In the genomic region with DNA sequence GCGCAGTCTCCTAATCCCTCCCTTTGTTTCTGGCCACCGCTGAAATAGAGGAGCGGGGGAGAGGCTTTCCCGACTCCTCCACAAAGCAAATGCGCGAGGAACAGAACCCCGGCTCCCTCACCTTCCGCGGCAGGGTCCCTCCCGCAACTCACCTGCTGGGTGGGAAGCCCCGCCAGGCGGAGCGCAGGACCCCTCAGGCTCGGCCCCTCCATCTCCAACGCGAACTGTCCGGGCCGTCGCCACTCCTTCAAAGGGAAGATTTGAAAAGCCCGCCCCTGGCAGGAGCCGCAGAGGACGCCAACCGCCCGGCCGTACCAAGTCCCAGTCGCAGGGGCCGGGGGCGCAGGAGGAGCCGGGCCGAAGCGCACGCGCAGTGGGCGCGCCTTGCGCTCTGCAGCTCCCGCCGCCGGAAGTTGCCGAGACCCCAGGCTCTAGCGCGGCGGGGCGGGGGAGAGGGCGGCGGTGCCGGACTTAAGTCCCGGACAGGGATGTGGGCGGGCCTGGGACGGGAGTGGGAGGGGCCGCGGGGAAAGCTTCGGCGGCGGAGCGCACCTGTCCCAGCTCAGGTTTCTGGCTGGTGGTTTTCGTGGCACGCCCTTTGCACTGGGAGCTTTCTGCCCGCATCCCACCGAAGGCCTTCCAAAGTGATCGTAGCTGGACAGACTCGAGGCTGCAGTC, we compare ENCODE assay signal across 8 cellular contexts. TPM values are rescaled to one million over a fixed set of nuclear protein-coding genes. Genes with fewer than 3 reads are reported as not detected.
DNase-seq lines count a peak whose midpoint lies in the region; ATAC-seq and TF ChIP-seq lines count a peak whose summit lies in the region.

A gene with protein sequence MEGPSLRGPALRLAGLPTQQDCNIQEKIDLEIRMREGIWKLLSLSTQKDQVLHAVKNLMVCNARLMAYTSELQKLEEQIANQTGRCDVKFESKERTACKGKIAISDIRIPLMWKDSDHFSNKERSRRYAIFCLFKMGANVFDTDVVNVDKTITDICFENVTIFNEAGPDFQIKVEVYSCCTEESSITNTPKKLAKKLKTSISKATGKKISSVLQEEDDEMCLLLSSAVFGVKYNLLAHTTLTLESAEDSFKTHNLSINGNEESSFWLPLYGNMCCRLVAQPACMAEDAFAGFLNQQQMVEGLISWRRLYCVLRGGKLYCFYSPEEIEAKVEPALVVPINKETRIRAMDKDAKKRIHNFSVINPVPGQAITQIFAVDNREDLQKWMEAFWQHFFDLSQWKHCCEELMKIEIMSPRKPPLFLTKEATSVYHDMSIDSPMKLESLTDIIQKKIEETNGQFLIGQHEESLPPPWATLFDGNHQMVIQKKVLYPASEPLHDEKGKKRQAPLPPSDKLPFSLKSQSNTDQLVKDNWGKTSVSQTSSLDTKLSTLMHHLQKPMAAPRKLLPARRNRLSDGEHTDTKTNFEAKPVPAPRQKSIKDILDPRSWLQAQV (minus strand): TSS at position 446 of the 678 bp plus-strand sequence. CDS start 234 bp downstream, at position 212.

- DNase-seq in A172 (ENCODE audit: low spot score) (peak; percentile 66), NCI-H460 (ENCODE audit: extremely low read depth, low read depth) (peak; percentile 77), dorsolateral prefrontal cortex (peak; percentile 22 to 86 (median 62))
- peak; percentile 55 for DNase-seq in activated CD4-positive, alpha-beta T cell treated with anti-CD3 and anti-CD28 coated beads, Interleukin-2, amount 50 U/mL, for 24 hours (ENCODE audit: low read depth in 1 of 2, low spot score in 1 of 2)
- peak; percentile 48 for DNase-seq in stimulated activated CD4-positive, alpha-beta T cell treated with anti-CD3 and anti-CD28 coated beads, Interleukin-2, amount 100 ng/mL, for 4 hours (ENCODE audit: low read depth)

- H3K4me1 ChIP-seq in liver (ENCODE audit: control insufficient read depth in 4 of 4, insufficient read depth in 4 of 4, low read length in 3 of 4), result peaks cover 4 to 15% (median 9%) of the 10 kb centered on the region in 4 donors

- TF ChIP-seq CTCF in dorsolateral prefrontal cortex (IDR thresholded peaks at IDR 0.05 in 54 of 56, conservative IDR thresholded peaks at IDR 0.05 in 2 of 56; ENCODE audit: low read depth in 1 of 56, partially characterized antibody in 56 of 56) (peak in 4 of 56 donors; percentile 4 to 16 (median 14)), liver (IDR thresholded peaks at IDR 0.05; ENCODE audit: low read depth, low read length, missing input control) (no peak)

- no peak for TF ChIP-seq RAD21 in liver (IDR thresholded peaks at IDR 0.05)

- H3K4me3 ChIP-seq in dorsolateral prefrontal cortex (peak within 1 kb of the TSS; percentile 56 to 90 (median 77)), liver (ENCODE audit: low read depth in 1 of 3, low read length in 3 of 3) (peak within 1 kb of the TSS; percentile 56 to 85 (median 76))

- under 1% methylated on average over 62 of the region's 62 CpGs for WGBS in liver

- no peaks in the 10 kb centered on the region for H3K36me3 ChIP-seq in liver (ENCODE audit: control insufficient read depth in 4 of 4, insufficient read depth in 3 of 4, low read depth in 1 of 4, low read length in 3 of 4)

- H3K27me3 ChIP-seq in dorsolateral prefrontal cortex, result no peaks in the 10 kb centered on the region
- H3K27me3 ChIP-seq in liver (ENCODE audit: control insufficient read depth in 4 of 4, insufficient read depth in 4 of 4, low read length in 3 of 4), result no peaks in the 10 kb centered on the region

- ATAC-seq in GM18867 (IDR thresholded peaks at IDR 0.05; ENCODE audit: unreplicated experiment), result peak; percentile 74
- ATAC-seq in HG03135 (IDR thresholded peaks at IDR 0.05; ENCODE audit: unreplicated experiment), result peak; percentile 63

- peak within 1 kb of the TSS in 37 of 59 donors; percentile 1 to 80 (median 44) for H3K27ac ChIP-seq in dorsolateral prefrontal cortex
- no peak within 1 kb of the TSS for H3K27ac ChIP-seq in liver (ENCODE audit: low read depth in 1 of 2, low read length in 2 of 2)

- peak within 1 kb of the TSS in 1 of 2 donors; percentile 36 for H3K9ac ChIP-seq in liver (ENCODE audit: low read depth in 1 of 2, low read length in 2 of 2)

- intact Hi-C loops in dorsolateral prefrontal cortex (cut with DNase I), result loop anchor here (5.0 to 10.0 kb wide), 3 partner anchors 104 to 136 kb away; a partner anchor contains a TSS

- no peaks in the 10 kb centered on the region for H3K9me3 ChIP-seq in liver (ENCODE audit: control insufficient read depth in 4 of 4, low read length in 3 of 4)

TF ChIP-seq in liver, 16 proteins besides CTCF, POLR2A, EP300 and RAD21:
- TF ChIP-seq GABPA (IDR thresholded peaks at IDR 0.05 in 1 of 2, conservative IDR thresholded peaks at IDR 0.05 in 1 of 2), result peak in 1 of 2 donors; percentile 56
- no peak for TF ChIP-seq HNF4G (IDR thresholded peaks at IDR 0.05)

RNA-seq across cellular contexts. Expression of the gene that starts here (rescaled TPM):
- total RNA-seq in A172 (2014; rRNA removed; shearing (Covaris generic)), result 20.2 and 23.8 TPM in 2 replicates
- 2.8 and 4.0 TPM in 2 replicates for total RNA-seq in NCI-H460 (2014; rRNA removed; shearing (Covaris generic))
- 1.3 TPM in 2 replicates for polyA plus RNA-seq in NCI-H460 (2014; cell fraction: nucleus; rRNA removed)
- total RNA-seq in dorsolateral prefrontal cortex (1 to 10 TPM; 1.1 to 8.2 (median 3.5) TPM), liver (under 1 TPM; 0.17 to 0.93 TPM)
- polyA plus RNA-seq in liver, result under 1 TPM in 1 of 2 donors, not detected in 1; 0.05 TPM

Comparison
In these comparisons a context has a peak if more than half of its experiments do, and no peak if none do; other contexts are left out.
1. H3K27ac ChIP-seq: peak in dorsolateral prefrontal cortex (37 of 59); none in liver (0 of 2).
2. Peak in every context shown above with its lines, with median percentiles within 50 percentile points of each other: DNase-seq.